22 cellular contexts compared by ENCODE assay signal in the genomic region with DNA sequence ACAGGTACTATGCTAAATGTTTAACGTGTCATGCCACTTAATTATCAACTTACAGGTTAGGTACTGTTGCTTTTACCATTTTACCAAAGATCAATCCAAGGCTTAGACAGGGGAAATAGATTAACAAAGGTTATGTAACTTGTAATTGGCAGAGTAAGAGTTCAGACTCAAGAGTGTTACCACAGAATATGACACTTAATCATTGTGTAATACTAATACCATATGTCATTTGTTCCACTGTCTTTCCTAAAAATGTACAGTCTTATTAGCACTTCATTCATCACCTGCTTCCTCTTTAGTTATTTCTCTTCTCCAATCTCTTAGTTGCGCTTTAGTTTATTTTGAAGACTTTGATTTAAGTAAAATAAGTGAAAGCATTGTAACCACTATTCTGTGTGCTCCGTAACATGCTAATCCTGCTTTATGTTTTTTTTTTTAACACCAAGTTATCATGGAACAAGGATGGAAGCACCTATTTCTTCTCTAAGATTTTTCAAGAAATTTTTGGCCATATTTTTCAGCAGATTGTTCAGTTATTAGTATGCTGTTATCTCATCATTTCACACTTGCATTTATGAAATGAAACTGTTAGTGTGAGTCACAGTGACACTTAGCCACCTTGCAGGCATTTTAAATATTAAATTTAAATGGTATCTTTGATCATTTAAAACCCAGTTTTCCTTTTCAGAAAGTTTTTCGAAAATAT.
DNase-seq lines count a peak whose midpoint lies in the region; ATAC-seq, FAIRE-seq and TF ChIP-seq lines count a peak whose summit lies in the region.
"Had no signal": no experiment of that assay in that cellular context is flagged by ENCODE, and none has a peak within 500 bp of the region (broad histone marks: within the 10 kb centered on the region; RNA-seq: fewer than 3 reads in every experiment).

No MANE protein-coding gene starts in this region.

- H3K4ac ChIP-seq in IMR-90 (ENCODE audit: low read depth, low read length) = no peak overlapping the region

- no peak overlapping the region for H3K18ac ChIP-seq in IMR-90 (ENCODE audit: low read depth, low read length)

- H3K4me1 Mint-ChIP-seq in activated naive CD8-positive, alpha-beta T cell treated with anti-CD3 and anti-CD28 coated beads for 36 hours = peaks cover 18% of the 10 kb centered on the region

- WGBS in IMR-90 (ENCODE audit: extremely low coverage in 2 of 2, insufficient read length in 1 of 2), 2 experiments = no CpG with 5 or more reads among the region's 4 CpGs
- WGBS in pancreas, 2 donors = 83 to 85% methylated on average over 4 of the region's 4 CpGs

- H4K8ac ChIP-seq in IMR-90 (ENCODE audit: low read depth in 2 of 2, low read length in 2 of 2) = no peak overlapping the region

- intact Hi-C loops in IMR-90 (cut with micrococcal nuclease) = no loop called here
- intact Hi-C loops in pancreas (cut with DNase I) = no loop called here

- H2BK120ac ChIP-seq in IMR-90 (ENCODE audit: low read depth, low read length) = no peak overlapping the region

- H3K4me2 ChIP-seq in IMR-90 (ENCODE audit: low read depth, low read length) = no peak overlapping the region
- H3K4me2 ChIP-seq: neural progenitor cell had no signal

- no peak overlapping the region for H3K56ac ChIP-seq in IMR-90 (ENCODE audit: extremely low read depth, insufficient read depth, low read length)

- no peak overlapping the region for H3K4me3 Mint-ChIP-seq in activated naive CD8-positive, alpha-beta T cell treated with anti-CD3 and anti-CD28 coated beads for 36 hours
- H3K4me3 Mint-ChIP-seq: neural progenitor cell; T-helper 2 cell treated with Interferon-gamma antibody and Interleukin-4, amounts not matched to agents 5 μg/mL and 100 μg/mL, for 36 hours had no signal

- H3K36me3 Mint-ChIP-seq in activated naive CD8-positive, alpha-beta T cell treated with anti-CD3 and anti-CD28 coated beads for 36 hours = peaks cover 8% of the 10 kb centered on the region
- H3K36me3 Mint-ChIP-seq: neural progenitor cell had no signal

- H3K23ac ChIP-seq in IMR-90 (ENCODE audit: low read depth, low read length) = no peak overlapping the region

- no peaks in the 10 kb centered on the region for H4K20me1 ChIP-seq in IMR-90 (ENCODE audit: insufficient read depth, low read length)

- H3K4me1 ChIP-seq in IMR-90 (ENCODE audit: control insufficient read depth, insufficient read depth, low read length) (no peaks in the 10 kb centered on the region), pancreas (no peaks in the 10 kb centered on the region), BE2C (peaks cover 5% of the 10 kb centered on the region; the same call in 1 of the 2 replicates)
- H3K4me1 ChIP-seq: foreskin keratinocyte, tibial artery had no signal

- peak overlapping the region; percentile 89 for H3K27ac Mint-ChIP-seq in activated naive CD8-positive, alpha-beta T cell treated with anti-CD3 and anti-CD28 coated beads for 36 hours
- H3K27ac Mint-ChIP-seq: T-helper 2 cell treated with Interferon-gamma antibody and Interleukin-4, amounts not matched to agents 5 μg/mL and 100 μg/mL, for 36 hours had no signal

- H3K14ac ChIP-seq in IMR-90 (replicated peaks; ENCODE audit: low read depth, low read length) = no peak overlapping the region

- TF ChIP-seq CTCF in IMR-90 (conservative IDR thresholded peaks at IDR 0.05; ENCODE audit: low read depth, low read length) (no peak), pancreas (IDR thresholded peaks at IDR 0.05) (no peak), BE2C (IDR thresholded peaks at IDR 0.05; ENCODE audit: low read depth, low read length) (no peak)

- no peaks in the 10 kb centered on the region for H3K79me1 ChIP-seq in IMR-90 (ENCODE audit: low read depth in 1 of 2, low read length in 2 of 2)

- POLR2A ChIA-PET in IMR-90 (lab: Charles Lee; ENCODE audit: unreplicated experiment) = no interaction called here

- dilution Hi-C loops in IMR-90 (cut with HindIII; ENCODE audit: low sequenced_read_pairs, unreplicated experiment) = no loop called here

- DNase-seq in NOMO-1 treated with DMSO at 0.1 percent for 48 hours (lab: John Stamatoyannopoulos, UW; ENCODE audit: unreplicated experiment) (peak; percentile 46), NOMO-1 treated with dmso at 0.1 percent for 144 hours (lab: John Stamatoyannopoulos, UW; ENCODE audit: unreplicated experiment) (no peak), IMR-90 (no peak), pancreas (no peak), GDM1 (lab: John Stamatoyannopoulos, UW) (no peak), BE2C (no peak)
- no peak for DNase-seq in activated naive CD8-positive, alpha-beta T cell treated with anti-CD3 and anti-CD28 coated beads for 36 hours
- DNase-seq: activated CD4-positive, alpha-beta T cell treated with anti-CD3 and anti-CD28 coated beads for 4 hours; activated CD8-positive, alpha-beta memory T cell treated with anti-CD3 and anti-CD28 coated beads, Interleukin-2, amount 50 U/mL, for 4 hours; activated naive CD4-positive, alpha-beta T cell; cortex of kidney; DMS53; foreskin keratinocyte; left cardiac atrium; NCI-H1048; tibial artery had no signal

- no peak for ATAC-seq in IMR-90 (ENCODE audit: low read depth)
- peak in 1 of 4 donors; percentile 49 for ATAC-seq in pancreas
- no peak for ATAC-seq in HG02798 (IDR thresholded peaks at IDR 0.05; ENCODE audit: poor library complexity, unreplicated experiment)
- ATAC-seq: foreskin keratinocyte had no signal

- no peak overlapping the region for H4K5ac ChIP-seq in IMR-90 (ENCODE audit: low read depth, low read length)

- no TSS peak for BruUV-seq in IMR-90 (replicated peaks; lab: Mats Ljungman, UMichigan)

- no peaks in the 10 kb centered on the region for H3K9me1 ChIP-seq in IMR-90 (ENCODE audit: insufficient read depth, low read length)

- H2AFZ ChIP-seq in IMR-90 (replicated peaks; ENCODE audit: low read length, poor library complexity) = no peak overlapping the region
- H2AFZ ChIP-seq: neural progenitor cell had no signal

- no peak overlapping the region for H3K9ac ChIP-seq in IMR-90 (ENCODE audit: low read depth, low read length)
- H3K9ac ChIP-seq: neural progenitor cell had no signal

- H2BK5ac ChIP-seq in IMR-90 (ENCODE audit: low read depth, low read length, poor library complexity, severe bottlenecking) = no peak overlapping the region

- H3K36me3 ChIP-seq in IMR-90 (ENCODE audit: control insufficient read depth, insufficient read depth, low read length) (no peaks in the 10 kb centered on the region), pancreas (no peaks in the 10 kb centered on the region), BE2C (no peaks in the 10 kb centered on the region)
- H3K36me3 ChIP-seq: neural progenitor cell, tibial artery had no signal

- H3K27me3 ChIP-seq in IMR-90 (ENCODE audit: control insufficient read depth, insufficient read depth, low read length) = no peaks in the 10 kb centered on the region
- no peaks in the 10 kb centered on the region for H3K27me3 ChIP-seq in pancreas
- H3K27me3 ChIP-seq in BE2C = no peaks in the 10 kb centered on the region
- H3K27me3 ChIP-seq: foreskin keratinocyte, neural progenitor cell, tibial artery had no signal

- H3K27ac ChIP-seq in IMR-90 (ENCODE audit: insufficient read depth, low read length) (no peak overlapping the region), pancreas (no peak overlapping the region)
- H3K27ac ChIP-seq: foreskin keratinocyte, HL-60, neural progenitor cell, tibial artery had no signal

- H2AK9ac ChIP-seq in IMR-90 (replicated peaks; ENCODE audit: low read depth, low read length, poor library complexity) = no peak overlapping the region

- H3K27me3 Mint-ChIP-seq in activated naive CD8-positive, alpha-beta T cell treated with anti-CD3 and anti-CD28 coated beads for 36 hours = no peaks in the 10 kb centered on the region

- H2BK15ac ChIP-seq in IMR-90 (ENCODE audit: low read depth, low read length) = no peak overlapping the region

- in situ Hi-C loops in IMR-90 (cut with MboI; ENCODE audit: low sequenced_read_pairs) = no loop called here

- TF ChIP-seq RAD21 in IMR-90 (IDR thresholded peaks at IDR 0.05; ENCODE audit: low read length) = no peak

- peaks cover 1% of the 10 kb centered on the region for H3K9me3 Mint-ChIP-seq in activated naive CD8-positive, alpha-beta T cell treated with anti-CD3 and anti-CD28 coated beads for 36 hours
- H3K9me3 Mint-ChIP-seq: neural progenitor cell; T-helper 2 cell treated with Interferon-gamma antibody and Interleukin-4, amounts not matched to agents 5 μg/mL and 100 μg/mL, for 36 hours had no signal

- CTCF ChIA-PET in IMR-90 (lab: Yijun Ruan, JAX) = no interaction called here

- no peak overlapping the region for H4K91ac ChIP-seq in IMR-90 (ENCODE audit: insufficient read depth, low read depth, low read length)

- no peak overlapping the region for H2AK5ac ChIP-seq in IMR-90 (ENCODE audit: low read depth, low read length)

- peak; percentile 57 for FAIRE-seq in pancreas (lab: Jason Lieb, UNC)
- FAIRE-seq: endothelial cell of umbilical vein, H1 had no signal

- H3K4me3 ChIP-seq in IMR-90 (ENCODE audit: insufficient read depth, low read depth, low read length) = no peak overlapping the region
- no peak overlapping the region for H3K4me3 ChIP-seq in pancreas
- H3K4me3 ChIP-seq in BE2C (ENCODE audit: low read depth, low read length) = no peak overlapping the region
- H3K4me3 ChIP-seq: neural progenitor cell, tibial artery had no signal

- no peak for TF ChIP-seq POLR2A in IMR-90 (IDR thresholded peaks at IDR 0.05; ENCODE audit: low read depth, low read length)

- no peak overlapping the region for H2BK20ac ChIP-seq in IMR-90 (ENCODE audit: low read depth, low read length)

- H3K9me3 ChIP-seq in IMR-90 (ENCODE audit: control insufficient read depth, insufficient read depth, low read length) (no peaks in the 10 kb centered on the region), pancreas (no peaks in the 10 kb centered on the region), BE2C (no peaks in the 10 kb centered on the region)
- H3K9me3 ChIP-seq: tibial artery had no signal

TF ChIP-seq in IMR-90, 13 proteins besides CTCF, POLR2A, EP300 and RAD21:
- TF ChIP-seq CEBPB (IDR thresholded peaks at IDR 0.05; ENCODE audit: low read depth, low read length) (peak; percentile 41), MAZ (IDR thresholded peaks at IDR 0.05; ENCODE audit: borderline replicate concordance, low read depth, low read length) (no peak)
